8 cellular contexts compared by ENCODE assay signal in genomic region chr12:122097641-122098364, GRCh38. TPM values are rescaled to one million over a fixed set of nuclear protein-coding genes. Genes with fewer than 3 reads are reported as not detected.
A peak's percentile ranks its signal among the peaks of the same experiment; 100 is the strongest.
DNase-seq lines count a peak whose midpoint lies in the region; ATAC-seq and TF ChIP-seq lines count a peak whose summit lies in the region.

No MANE protein-coding gene starts in this region.

- H3K9me3 ChIP-seq in stomach (no peaks in the 10 kb centered on the region), MG63 (no peaks in the 10 kb centered on the region)

- intact Hi-C loops in stomach (cut with DNase I; ENCODE audit: low total_unique reads) = no loop called here

- no peak overlapping the region for H3K4me3 Mint-ChIP-seq in activated T-cell treated with anti-CD3 and anti-CD28 coated beads, Interleukin-2, amount 50 U/mL, for 24 hours
- peak overlapping the region; percentile 1 for H3K4me3 Mint-ChIP-seq in activated naive CD8-positive, alpha-beta T cell treated with anti-CD3 and anti-CD28 coated beads, Interleukin-2, amount 50 U/mL, for 24 hours

- peak overlapping the region; percentile 78 for H3K27ac Mint-ChIP-seq in activated T-cell treated with anti-CD3 and anti-CD28 coated beads, Interleukin-2, amount 50 U/mL, for 24 hours
- H3K27ac Mint-ChIP-seq in activated naive CD8-positive, alpha-beta T cell treated with anti-CD3 and anti-CD28 coated beads, Interleukin-2, amount 50 U/mL, for 24 hours = peak overlapping the region; percentile 53

- H3K36me3 ChIP-seq in stomach (no peaks in the 10 kb centered on the region), MG63 (peaks cover 4% of the 10 kb centered on the region; the same call in 1 of the 2 replicates)

- ATAC-seq in activated naive CD8-positive, alpha-beta T cell treated with anti-CD3 and anti-CD28 coated beads, Interleukin-2, amount 50 U/mL, for 24 hours = no peak
- ATAC-seq in HG02970 (IDR thresholded peaks at IDR 0.05; ENCODE audit: low FRiP score, unreplicated experiment) = no peak

- no peaks in the 10 kb centered on the region for H3K27me3 ChIP-seq in stomach
- no peaks in the 10 kb centered on the region for H3K27me3 ChIP-seq in MG63

- TF ChIP-seq CTCF in stomach (IDR thresholded peaks at IDR 0.05) = no peak

- H3K4me1 Mint-ChIP-seq in activated T-cell treated with anti-CD3 and anti-CD28 coated beads, Interleukin-2, amount 50 U/mL, for 24 hours (ENCODE audit: low read depth) = peaks cover 64% of the 10 kb centered on the region
- H3K4me1 Mint-ChIP-seq in activated naive CD8-positive, alpha-beta T cell treated with anti-CD3 and anti-CD28 coated beads, Interleukin-2, amount 50 U/mL, for 24 hours = peaks cover 61% of the 10 kb centered on the region

- H3K9me3 Mint-ChIP-seq in activated T-cell treated with anti-CD3 and anti-CD28 coated beads, Interleukin-2, amount 50 U/mL, for 24 hours = no peaks in the 10 kb centered on the region
- no peaks in the 10 kb centered on the region for H3K9me3 Mint-ChIP-seq in activated naive CD8-positive, alpha-beta T cell treated with anti-CD3 and anti-CD28 coated beads, Interleukin-2, amount 50 U/mL, for 24 hours

- no peak for TF ChIP-seq EP300 in stomach (IDR thresholded peaks at IDR 0.05)

- H3K4me3 ChIP-seq in stomach = peak overlapping the region in 2 of 4 donors; percentile 2 to 18
- H3K4me3 ChIP-seq in MG63 = no peak overlapping the region

- H3K36me3 Mint-ChIP-seq in activated T-cell treated with anti-CD3 and anti-CD28 coated beads, Interleukin-2, amount 50 U/mL, for 24 hours (ENCODE audit: low read depth) = peaks cover 6% of the 10 kb centered on the region
- H3K36me3 Mint-ChIP-seq in activated naive CD8-positive, alpha-beta T cell treated with anti-CD3 and anti-CD28 coated beads, Interleukin-2, amount 50 U/mL, for 24 hours (ENCODE audit: low read depth) = peaks cover 4% of the 10 kb centered on the region

- no peak for DNase-seq in activated T-cell treated with anti-CD3 and anti-CD28 coated beads, Interleukin-2, amount 50 U/mL, for 24 hours
- DNase-seq in activated T-cell treated with anti-CD3 and anti-CD28 coated beads, Interleukin-2, amount 50 U/mL, for 1 hour = no peak
- no peak for DNase-seq in activated naive CD8-positive, alpha-beta T cell treated with anti-CD3 and anti-CD28 coated beads, Interleukin-2, amount 50 U/mL, for 24 hours
- DNase-seq in islet precursor cell (peak; percentile 83), stomach (peak; percentile 94), MG63 (no peak)
- no peak for DNase-seq in stimulated activated CD4-positive, alpha-beta T cell treated with anti-CD3 and anti-CD28 coated beads, Interleukin-12 subunit alpha, Interleukin-12 subunit beta, amount 100 ng/mL, for 4 hours

- no peaks in the 10 kb centered on the region for H3K27me3 Mint-ChIP-seq in activated T-cell treated with anti-CD3 and anti-CD28 coated beads, Interleukin-2, amount 50 U/mL, for 24 hours
- no peaks in the 10 kb centered on the region for H3K27me3 Mint-ChIP-seq in activated naive CD8-positive, alpha-beta T cell treated with anti-CD3 and anti-CD28 coated beads, Interleukin-2, amount 50 U/mL, for 24 hours

- H3K27ac ChIP-seq in stomach = peak overlapping the region; percentile 80 to 90 (median 86)

- H3K4me1 ChIP-seq in stomach = peaks cover 44 to 99% (median 83%) of the 10 kb centered on the region in 4 donors

- 17 to 29% (median 18%) methylated on average over 8 of the region's 8 CpGs for WGBS in stomach, 5 donors

- no peak for TF ChIP-seq POLR2A in stomach (IDR thresholded peaks at IDR 0.05)

RNA-seq across cellular contexts. Expression of gene MLXIP, which starts 19.2 kb away (rescaled TPM):
- 100 to 1,000 TPM in 1 of 5 donors, 10 to 100 TPM in 4; 34.5 to 140 (median 37.1) TPM for total RNA-seq in stomach
- polyA plus RNA-seq in stomach = 10 to 100 TPM; 12.3 to 28.0 (median 16.6) TPM
- total RNA-seq in MG63 (2014; rRNA removed; shearing (Covaris generic); ENCODE audit: low replicate concordance) = 3.5 and 4.0 TPM in 2 replicates

Comparison
In these comparisons a context has a peak if more than half of its experiments do, and no peak if none do; other contexts are left out.
1. DNase-seq: peak in islet precursor cell (single experiment) and stomach (single experiment); none in activated T-cell treated with anti-CD3 and anti-CD28 coated beads, Interleukin-2, amount 50 U/mL, for 24 hours (single experiment), activated T-cell treated with anti-CD3 and anti-CD28 coated beads, Interleukin-2, amount 50 U/mL, for 1 hour (single experiment), activated naive CD8-positive, alpha-beta T cell treated with anti-CD3 and anti-CD28 coated beads, Interleukin-2, amount 50 U/mL, for 24 hours (single experiment), stimulated activated CD4-positive, alpha-beta T cell treated with anti-CD3 and anti-CD28 coated beads, Interleukin-12 subunit alpha, Interleukin-12 subunit beta, amount 100 ng/mL, for 4 hours (single experiment) and MG63 (single experiment).